6 cellular contexts compared by ENCODE assay signal in genomic region chr16:2250652-2251280, GRCh38. TPM values are rescaled to one million over a fixed set of nuclear protein-coding genes. Genes with fewer than 3 reads are reported as not detected.
DNase-seq lines count a peak whose midpoint lies in the region; ATAC-seq and TF ChIP-seq lines count a peak whose summit lies in the region.

No MANE protein-coding gene starts in this region.

- DNase-seq in M059J (ENCODE audit: low read depth) (peak; percentile 55), astrocyte of the cerebellum (ENCODE audit: low read depth) (no peak), NCI-H128 (lab: John Stamatoyannopoulos, UW; ENCODE audit: unreplicated experiment) (no peak)
- peak in 5 of 10 donors; percentile 27 to 46 (median 36) for DNase-seq in naive thymus-derived CD8-positive, alpha-beta T cell

- peak overlapping the region; percentile 56 for H3K27ac ChIP-seq in ACC112 (ENCODE audit: low read depth, low read length)

- peak overlapping the region; percentile 91 for H3K4me3 ChIP-seq in ACC112 (ENCODE audit: low read depth, low read length)
- H3K4me3 ChIP-seq in astrocyte of the cerebellum (ENCODE audit: low read depth, low read length), result peak overlapping the region; percentile 58

- peaks cover 0 to 1% (median 0%) of the 10 kb centered on the region in 5 donors for H3K27me3 Mint-ChIP-seq in naive thymus-derived CD8-positive, alpha-beta T cell

- in situ Hi-C loops in astrocyte of the cerebellum (cut with HindIII; ENCODE audit: low sequenced_read_pairs), result no loop called here

- peaks cover 14% of the 10 kb centered on the region for H3K79me2 ChIP-seq in ACC112 (ENCODE audit: control insufficient read depth, insufficient read depth, low read length, unreplicated experiment)

- peaks cover 14% of the 10 kb centered on the region for H3K4me1 ChIP-seq in ACC112 (ENCODE audit: control insufficient read depth, insufficient read depth, low read length, unreplicated experiment)

- no peak for TF ChIP-seq CTCF in astrocyte of the cerebellum (IDR thresholded peaks at IDR 0.05; ENCODE audit: low read depth, low read length, missing control alignments)

- peak overlapping the region; percentile 62 for H2AFZ ChIP-seq in ACC112 (ENCODE audit: low read length, unreplicated experiment)

- peak overlapping the region; percentile 72 to 95 (median 92) for H3K27ac Mint-ChIP-seq in naive thymus-derived CD8-positive, alpha-beta T cell

- H3K36me3 Mint-ChIP-seq in naive thymus-derived CD8-positive, alpha-beta T cell, result peaks cover 0 to 29% (median 12%) of the 10 kb centered on the region in 3 donors

- peak overlapping the region; percentile 82 to 90 (median 86) for H3K4me3 Mint-ChIP-seq in naive thymus-derived CD8-positive, alpha-beta T cell

- ATAC-seq in naive thymus-derived CD8-positive, alpha-beta T cell, result no peak
- no peak for ATAC-seq in GM21786 (IDR thresholded peaks at IDR 0.05; ENCODE audit: unreplicated experiment)

- H3K9me3 Mint-ChIP-seq in naive thymus-derived CD8-positive, alpha-beta T cell, result no peaks in the 10 kb centered on the region

- POLR2A ChIA-PET in naive thymus-derived CD8-positive, alpha-beta T cell (lab: Charles Lee), result interaction anchor here (0.7 to 3.5 kb wide), 15 partner anchors 12 to 949 kb away, joined by 3 to 31 read pairs (median 5); partner anchors contain the start of genes MLST8, PGP, RNPS1 and RPS2

- H3K27me3 ChIP-seq in ACC112 (ENCODE audit: insufficient read depth, low read length), result no peaks in the 10 kb centered on the region

- peaks cover 0 to 16% (median 5%) of the 10 kb centered on the region in 4 donors for H3K4me1 Mint-ChIP-seq in naive thymus-derived CD8-positive, alpha-beta T cell

- peaks cover 16% of the 10 kb centered on the region; the same call in 1 of the 2 replicates for H3K36me3 ChIP-seq in ACC112 (ENCODE audit: insufficient read depth, low read length)

RNA-seq across cellular contexts. Expression of gene ECI1, which starts 0.6 kb away (rescaled TPM):
- total RNA-seq in M059J (2014; rRNA removed; shearing (Covaris generic)), result 37.3 and 75.1 TPM in 2 replicates
- total RNA-seq in naive thymus-derived CD8-positive, alpha-beta T cell, result 10 to 100 TPM; 22.1 to 25.1 TPM
- 10 to 100 TPM; 30.6 to 40.4 (median 31.0) TPM for polyA plus RNA-seq in naive thymus-derived CD8-positive, alpha-beta T cell

RNA-seq across cellular contexts. Expression of gene DNASE1L2, which starts 14.5 kb away (rescaled TPM):
- total RNA-seq in M059J (2014; rRNA removed; shearing (Covaris generic)), result 0.64 TPM in 1 of 2 replicates, not detected in the other
- 1 to 10 TPM; 1.4 to 1.6 TPM for total RNA-seq in naive thymus-derived CD8-positive, alpha-beta T cell
- polyA plus RNA-seq in naive thymus-derived CD8-positive, alpha-beta T cell, result not detected

RNA-seq across cellular contexts. Expression of gene RNPS1, which starts 17.2 kb away (rescaled TPM):
- 164 and 181 TPM in 2 replicates for total RNA-seq in M059J (2014; rRNA removed; shearing (Covaris generic))
- 100 to 1,000 TPM; 162 to 165 TPM for total RNA-seq in naive thymus-derived CD8-positive, alpha-beta T cell
- 100 to 1,000 TPM; 197 to 289 (median 228) TPM for polyA plus RNA-seq in naive thymus-derived CD8-positive, alpha-beta T cell

RNA-seq across cellular contexts. Expression of gene E4F1, which starts 27.4 kb away (rescaled TPM):
- total RNA-seq in M059J (2014; rRNA removed; shearing (Covaris generic)), result 9.6 and 20.1 TPM in 2 replicates
- 10 to 100 TPM; 39.5 to 41.2 TPM for total RNA-seq in naive thymus-derived CD8-positive, alpha-beta T cell
- 10 to 100 TPM in 2 of 3 donors, 1 to 10 TPM in 1; 8.7 to 19.2 (median 10.9) TPM for polyA plus RNA-seq in naive thymus-derived CD8-positive, alpha-beta T cell

RNA-seq across cellular contexts. Expression of gene PGP, which starts 36.1 kb away (rescaled TPM):
- 23.9 and 32.7 TPM in 2 replicates for total RNA-seq in M059J (2014; rRNA removed; shearing (Covaris generic))
- total RNA-seq in naive thymus-derived CD8-positive, alpha-beta T cell, result 10 to 100 TPM; 22.8 to 28.1 TPM
- polyA plus RNA-seq in naive thymus-derived CD8-positive, alpha-beta T cell, result 10 to 100 TPM in 2 of 3 donors, 1 to 10 TPM in 1; 8.7 to 17.7 (median 11.6) TPM
